28 cellular contexts compared by ENCODE assay signal in the genomic region with DNA sequence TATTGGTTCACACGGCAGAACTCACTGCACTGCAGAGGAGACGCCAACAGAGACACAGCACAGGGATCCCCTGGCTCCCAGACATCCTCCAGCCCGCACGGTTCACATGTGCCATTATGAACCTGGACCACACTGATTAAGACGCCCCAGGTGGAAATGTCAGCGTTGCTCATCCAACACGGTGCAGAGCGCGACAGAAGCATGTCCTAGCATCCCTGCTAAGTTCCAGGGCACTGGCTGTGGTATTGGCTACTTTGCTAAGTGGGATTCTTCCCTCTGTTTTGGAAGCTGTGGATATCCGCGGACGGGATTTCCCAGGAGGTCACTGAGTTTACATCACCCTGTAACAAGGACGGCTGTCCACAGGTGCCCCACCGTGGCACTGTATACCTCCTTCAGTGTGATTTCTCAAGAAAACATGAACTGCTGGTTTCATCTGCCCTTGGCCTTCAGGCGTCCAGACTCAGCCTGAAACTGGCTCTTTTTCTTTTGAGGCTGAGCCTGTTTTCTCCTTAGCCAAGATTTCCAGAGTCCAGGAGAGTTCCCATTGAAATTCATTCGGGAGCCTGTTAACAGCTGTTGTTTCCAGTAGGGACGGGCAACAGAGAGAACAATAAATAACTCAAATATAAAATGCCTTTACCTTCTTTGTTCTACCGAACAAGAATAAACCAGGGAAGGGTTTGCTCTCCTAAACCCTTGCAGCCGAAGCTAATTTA.
DNase-seq lines count a peak whose midpoint lies in the region; ATAC-seq and TF ChIP-seq lines count a peak whose summit lies in the region.
"Had no signal": no experiment of that assay in that cellular context is flagged by ENCODE, and none has a peak within 500 bp of the region (broad histone marks: within the 10 kb centered on the region; RNA-seq: fewer than 3 reads in every experiment).

No MANE protein-coding gene starts in this region.

- no peaks in the 10 kb centered on the region for H3K9me3 ChIP-seq in colonic mucosa
- no peaks in the 10 kb centered on the region for H3K9me3 ChIP-seq in lower lobe of right lung
- H3K9me3 ChIP-seq: body of pancreas, suprapubic skin had no signal

- H3K4me1 ChIP-seq in colonic mucosa: no peaks in the 10 kb centered on the region
- no peaks in the 10 kb centered on the region for H3K4me1 ChIP-seq in lower lobe of right lung
- H3K4me1 ChIP-seq: A549, body of pancreas, suprapubic skin had no signal

- no peak overlapping the region for H3K9ac ChIP-seq in colonic mucosa (ENCODE audit: low read depth in 2 of 2, low read length in 2 of 2)

- no peaks in the 10 kb centered on the region for H3K36me3 ChIP-seq in colonic mucosa
- no peaks in the 10 kb centered on the region for H3K36me3 ChIP-seq in lower lobe of right lung
- H3K36me3 ChIP-seq: suprapubic skin had no signal

- H3K27ac ChIP-seq in colonic mucosa (no peak overlapping the region), lower lobe of right lung (no peak overlapping the region)
- H3K27ac ChIP-seq: A549, body of pancreas, epithelial cell of prostate, suprapubic skin had no signal

- H3K4me3 ChIP-seq in colonic mucosa: no peak overlapping the region
- no peak overlapping the region for H3K4me3 ChIP-seq in lower lobe of right lung
- H3K4me3 ChIP-seq: A549, body of pancreas, suprapubic skin had no signal

- ATAC-seq in HG02840 (IDR thresholded peaks at IDR 0.05; ENCODE audit: low FRiP score, unreplicated experiment) (no peak), lower lobe of right lung (no peak)
- ATAC-seq: left ventricle myocardium superior; stimulated activated memory B cell treated with anti-CD40 and anti-IgM and Interleukin-4, amounts not matched to agents 10 μg/mL and 1 μg/mL and 100 μg/mL, for 72 hours had no signal

- DNase-seq in activated T-cell treated with anti-CD3 and anti-CD28 coated beads, Interleukin-2, amount 50 U/mL, for 48 hours: peak; percentile 1
- no peak for DNase-seq in activated T-cell treated with anti-CD3 and anti-CD28 coated beads, Interleukin-2, amount 50 U/mL, for 1 hour
- peak; percentile 14 for DNase-seq in colonic mucosa
- peak; percentile 10 for DNase-seq in medulla oblongata (ENCODE audit: extremely low spot score)
- peak; percentile 24 for DNase-seq in ureter (ENCODE audit: low spot score)
- DNase-seq in GM19240 (ENCODE audit: insufficient read length, low spot score): no peak
- DNase-seq in lower lobe of right lung: no peak
- DNase-seq: activated B cell treated with CpG ODN at 0.5 μM for 24 hours; activated CD4-positive, alpha-beta T cell treated with anti-CD3 and anti-CD28 coated beads, Interleukin-2, amount 10 ng/mL, durations not matched to agents 7 days and 5 days; activated naive CD4-positive, alpha-beta T cell treated with anti-CD3 and anti-CD28 coated beads, Interleukin-2, amount 50 U/mL, for 16 hours; AML-193; cerebellar nuclear complex; DND-41; GF-D8; hypothalamus; KG1; left ventricle myocardium superior; NCI-H1092 treated with DMSO at 0.1 percent for 48 hours; NCI-H1694 treated with DMSO at 0.1 percent for 48 hours; NCI-H446; NCI-H774; stimulated activated CD4-positive, alpha-beta T cell treated with anti-CD3 and anti-CD28 coated beads, Interleukin-15, amount 100 ng/mL, for 24 hours had no signal

- H3K27me3 ChIP-seq in colonic mucosa (no peaks in the 10 kb centered on the region), lower lobe of right lung (ENCODE audit: low read depth) (peaks cover 18% of the 10 kb centered on the region)
- H3K27me3 ChIP-seq: body of pancreas had no signal

- TF ChIP-seq CTCF in colonic mucosa (IDR thresholded peaks at IDR 0.05) (no peak), lower lobe of right lung (IDR thresholded peaks at IDR 0.05) (no peak)

- intact Hi-C loops in colonic mucosa (cut with DNase I): no loop called here
- intact Hi-C loops in lower lobe of right lung (cut with DNase I): no loop called here

Comparison
In these comparisons a context has a peak if more than half of its experiments do, and no peak if none do; other contexts are left out.
1. DNase-seq: peak in activated T-cell treated with anti-CD3 and anti-CD28 coated beads, Interleukin-2, amount 50 U/mL, for 48 hours (2 of 2), colonic mucosa (single experiment), medulla oblongata (single experiment) and ureter (single experiment); none in activated T-cell treated with anti-CD3 and anti-CD28 coated beads, Interleukin-2, amount 50 U/mL, for 1 hour (single experiment), GM19240 (single experiment) and lower lobe of right lung (single experiment).